10 cellular contexts compared by ENCODE assay signal in genomic region chr1:28983509-28984310, GRCh38.
A peak's percentile ranks its signal among the peaks of the same experiment; 100 is the strongest.
DNase-seq lines count a peak whose midpoint lies in the region; ATAC-seq, FAIRE-seq and TF ChIP-seq lines count a peak whose summit lies in the region.
"Had no signal": no experiment of that assay in that cellular context is flagged by ENCODE, and none has a peak within 500 bp of the region (broad histone marks: within the 10 kb centered on the region; RNA-seq: fewer than 3 reads in every experiment).

No MANE protein-coding gene starts in this region.

- H3K4me1 Mint-ChIP-seq in activated naive CD8-positive, alpha-beta T cell (ENCODE audit: low read depth) = peaks cover 69% of the 10 kb centered on the region
- peaks cover 35% of the 10 kb centered on the region for H3K4me1 Mint-ChIP-seq in activated naive CD8-positive, alpha-beta T cell treated with anti-CD3 and anti-CD28 coated beads for 36 hours

- H3K4me3 ChIP-seq in H1 (ENCODE audit: extremely low read depth in 1 of 4, insufficient read depth in 2 of 4, low read depth in 3 of 4, low read length in 4 of 4) (no peak overlapping the region), HepG2 (replicated peaks in 1 of 3; ENCODE audit: insufficient read depth in 1 of 3, low read depth in 2 of 3, low read length in 3 of 3) (peak overlapping the region; percentile 1 to 33 (median 29); a peak in 4 of 6 replicates), upper lobe of right lung (no peak overlapping the region)

- H3K27me3 Mint-ChIP-seq in activated naive CD8-positive, alpha-beta T cell = no peaks in the 10 kb centered on the region
- no peaks in the 10 kb centered on the region for H3K27me3 Mint-ChIP-seq in activated naive CD8-positive, alpha-beta T cell treated with anti-CD3 and anti-CD28 coated beads for 36 hours

- H2BK120ac ChIP-seq in H1 (replicated peaks; ENCODE audit: low read depth, low read length) = no peak overlapping the region

- H3K9me3 ChIP-seq in H1 (ENCODE audit: insufficient read depth in 2 of 2, low read depth in 1 of 2, low read length in 1 of 2) = no peaks in the 10 kb centered on the region
- no peaks in the 10 kb centered on the region for H3K9me3 ChIP-seq in HepG2 (ENCODE audit: low read length)
- H3K9me3 ChIP-seq in upper lobe of right lung = no peaks in the 10 kb centered on the region

- peak overlapping the region in 1 of 4 experiments; percentile 38; a peak in 1 of 7 replicates for H3K9ac ChIP-seq in H1 (replicated peaks in 1 of 4; ENCODE audit: extremely low read depth in 1 of 4, low read depth in 3 of 4, low read length in 3 of 4)
- peak overlapping the region; percentile 35 for H3K9ac ChIP-seq in HepG2 (ENCODE audit: insufficient read depth, low read depth, low read length)

- intact Hi-C loops in HepG2 (cut with micrococcal nuclease; ENCODE audit: unreplicated experiment) (loop anchor here (1.0 kb wide), 1 partner anchor 101 kb away; no protein-coding TSS in a partner anchor), upper lobe of right lung (cut with DNase I) (no loop called here)

- no TSS peak for BruUV-seq in HepG2 (replicated peaks; lab: Mats Ljungman, UMichigan)

- no peak overlapping the region for H3K23ac ChIP-seq in H1 (ENCODE audit: insufficient read length)

- no peak overlapping the region for H2AK5ac ChIP-seq in H1 (ENCODE audit: low read depth, low read length)

- TF ChIP-seq POLR2A in H1 (IDR thresholded peaks at IDR 0.05; ENCODE audit: control extremely low read depth in 1 of 2, low read depth in 2 of 2, low read length in 2 of 2) = no peak
- TF ChIP-seq POLR2A in HepG2 (IDR thresholded peaks at IDR 0.05; ENCODE audit: insufficient read depth in 1 of 2, low read depth in 2 of 2, low read length in 2 of 2) = no peak

- H3K4me2 ChIP-seq in H1 (ENCODE audit: insufficient read depth in 1 of 2, low read depth in 2 of 2, low read length in 2 of 2) (peak overlapping the region; percentile 22 to 36; a peak in 2 of 4 replicates), HepG2 (ENCODE audit: low read depth, low read length) (peak overlapping the region; percentile 74)

- H3K27ac ChIP-seq in H1 (ENCODE audit: low read depth, low read length) (0 out of 2 replicates have a peak overlapping the region, but pooled peaks have one; percentile 46), HepG2 (ENCODE audit: extremely low read length, insufficient read depth, low read length) (peak overlapping the region; percentile 22), upper lobe of right lung (peak overlapping the region; percentile 37)
- H3K27ac ChIP-seq: epithelial cell of prostate had no signal

- CTCF ChIA-PET in H1 (lab: Charles Lee; ENCODE audit: partially characterized antibody) (interaction anchor here (0.6 to 2.7 kb wide), 23 partner anchors 10 to 716 kb away, joined by 3 to 12 read pairs (median 3); no protein-coding TSS in a partner anchor), HepG2 (lab: Yijun Ruan, JAX; ENCODE audit: low intra/inter-chr PET ratio, low total read pairs) (interaction anchor here (0.6 to 2.3 kb wide), 2 partner anchors 51 to 102 kb away, joined by 3 to 12 read pairs; no protein-coding TSS in a partner anchor)

- 61% methylated on average over 15 of the region's 15 CpGs; no CpG with 5 or more reads in 1 of the 2 experiments for WGBS in H1 (ENCODE audit: extremely low coverage in 1 of 2, insufficient coverage in 1 of 2, insufficient read length in 1 of 2, insufficient replicate concordance in 2 of 2, low coverage in 1 of 2, low lambda C conversion rate in 2 of 2, missing lambda C conversion rate in 1 of 2), 2 experiments
- 5% methylated on average over 8 of the region's 15 CpGs for WGBS in HepG2 (ENCODE audit: low lambda C conversion rate)

- no peak overlapping the region for H3K56ac ChIP-seq in H1 (replicated peaks; ENCODE audit: insufficient read length, low read depth, low read length)

- ATAC-seq in HepG2 = peak; percentile 97
- peak; percentile 93 for ATAC-seq in upper lobe of right lung
- ATAC-seq in GM18870 (IDR thresholded peaks at IDR 0.05; ENCODE audit: unreplicated experiment) = no peak

- in situ Hi-C loops in HepG2 (cut with HindIII; ENCODE audit: extremely low pct_ligation_motif_present, low pct_unique_long_range_greater_than_20kb) = loop anchor here (10.0 kb wide), 1 partner anchor 99 kb away; no protein-coding TSS in a partner anchor

- H3K4me1 ChIP-seq in H1 (replicated peaks in 1 of 4; ENCODE audit: control insufficient read depth in 3 of 4, insufficient read depth in 4 of 4, low read length in 3 of 4) (peaks cover 2 to 7% (median 5%) of the 10 kb centered on the region in 4 experiments), HepG2 (ENCODE audit: insufficient read depth, low read length) (peaks cover 27% of the 10 kb centered on the region), upper lobe of right lung (no peaks in the 10 kb centered on the region)

- H3K23me2 ChIP-seq in H1 (ENCODE audit: low read depth, low read length) = no peaks in the 10 kb centered on the region

- H4K20me1 ChIP-seq in H1 (replicated peaks in 1 of 2; ENCODE audit: control insufficient read depth in 1 of 2, insufficient read depth in 2 of 2, low read length in 2 of 2) (no peaks in the 10 kb centered on the region), HepG2 (ENCODE audit: insufficient read depth, low read length) (no peaks in the 10 kb centered on the region)

- no peak overlapping the region for H4K8ac ChIP-seq in H1 (ENCODE audit: extremely low read depth, insufficient read depth, low read length)

- DNase-seq in activated naive CD8-positive, alpha-beta T cell treated with anti-CD3 and anti-CD28 coated beads for 36 hours = no peak
- DNase-seq in H1 (ENCODE audit: low read depth in 1 of 2, low spot score in 2 of 2) = peak in 1 of 2 experiments; percentile 58
- DNase-seq in HepG2 (ENCODE audit: low spot score) = peak; percentile 79
- DNase-seq in upper lobe of right lung = peak; percentile 79
- DNase-seq in NCI-H2081 treated with DMSO at 0.1 percent for 48 hours (lab: John Stamatoyannopoulos, UW) = no peak
- DNase-seq in NOMO-1 (lab: John Stamatoyannopoulos, UW; ENCODE audit: unreplicated experiment in 2 of 2) = no peak
- DNase-seq: activated T-cell treated with anti-CD3 and anti-CD28 coated beads, Interleukin-2, amount 50 U/mL, for 48 hours had no signal

- H2BK20ac ChIP-seq in H1 (ENCODE audit: low read length) = no peak overlapping the region

- no peak overlapping the region for H4K5ac ChIP-seq in H1 (ENCODE audit: insufficient read length, low read depth, low read length)

- H2BK15ac ChIP-seq in H1 (ENCODE audit: low read length) = no peak overlapping the region

- TF ChIP-seq CTCF in H1 (IDR thresholded peaks at IDR 0.05; ENCODE audit: control extremely low read depth in 1 of 3, insufficient read depth in 1 of 3, low read depth in 1 of 3, low read length in 3 of 3) (peak; percentile 35 to 53 (median 51)), HepG2 (CRISPR knock-in tag; IDR thresholded peaks at IDR 0.05) (peak; percentile 81), upper lobe of right lung (IDR thresholded peaks at IDR 0.05) (no peak)

- peaks cover 5% of the 10 kb centered on the region for H3K36me3 Mint-ChIP-seq in activated naive CD8-positive, alpha-beta T cell
- H3K36me3 Mint-ChIP-seq in activated naive CD8-positive, alpha-beta T cell treated with anti-CD3 and anti-CD28 coated beads for 36 hours = peaks cover 25% of the 10 kb centered on the region

- H2BK12ac ChIP-seq in H1 (ENCODE audit: low read depth, low read length) = no peak overlapping the region

- POLR2A ChIA-PET in H1 (lab: Charles Lee; ENCODE audit: partially characterized antibody) = interaction anchor here (0.6 to 1.1 kb wide), 3 partner anchors 67 to 203 kb away, joined by 3 to 5 read pairs (median 3); partner anchors contain the start of gene EPB41
- POLR2A ChIA-PET in HepG2 (lab: Yijun Ruan, JAX) = interaction anchor here (0.6 to 1.8 kb wide), 8 partner anchors 10 to 198 kb away, joined by 3 to 15 read pairs (median 6); partner anchors contain the start of genes EPB41 and SRSF4

- H2BK5ac ChIP-seq in H1 (ENCODE audit: low read depth, low read length) = peak overlapping the region; percentile 36; the same call in 1 of the 2 replicates

- H3K79me1 ChIP-seq in H1 (ENCODE audit: low read depth, low read length) = peaks cover 4% of the 10 kb centered on the region

- H3K14ac ChIP-seq in H1 (ENCODE audit: insufficient read length) = no peak overlapping the region

- H2AFZ ChIP-seq in H1 (ENCODE audit: low read length) = no peak overlapping the region
- no peak overlapping the region for H2AFZ ChIP-seq in HepG2 (ENCODE audit: low read length)

- H3K9me3 Mint-ChIP-seq in activated naive CD8-positive, alpha-beta T cell (ENCODE audit: low read depth) = no peaks in the 10 kb centered on the region
- H3K9me3 Mint-ChIP-seq in activated naive CD8-positive, alpha-beta T cell treated with anti-CD3 and anti-CD28 coated beads for 36 hours = peaks cover 3% of the 10 kb centered on the region

- FAIRE-seq in H1 (lab: Jason Lieb, UNC) (no peak), HepG2 (lab: Jason Lieb, UNC) (peak; percentile 57)

- H3K4me3 Mint-ChIP-seq in activated naive CD8-positive, alpha-beta T cell = no peak overlapping the region
- H3K4me3 Mint-ChIP-seq in activated naive CD8-positive, alpha-beta T cell treated with anti-CD3 and anti-CD28 coated beads for 36 hours = no peak overlapping the region

- H3K18ac ChIP-seq in H1 (ENCODE audit: extremely low read depth, low read length) = no peak overlapping the region

- H4K91ac ChIP-seq in H1 (replicated peaks; ENCODE audit: insufficient read length, low read length) = no peak overlapping the region

- no peaks in the 10 kb centered on the region; a peak in 1 of 8 replicates for H3K36me3 ChIP-seq in H1 (ENCODE audit: control insufficient read depth in 2 of 4, insufficient read depth in 4 of 4, low read length in 3 of 4)
- H3K36me3 ChIP-seq in HepG2 (replicated peaks in 1 of 2; ENCODE audit: control insufficient read depth in 1 of 2, insufficient read depth in 2 of 2, low read length in 2 of 2) = peaks cover 0 to 5% of the 10 kb centered on the region in 2 experiments; a peak in 1 of 5 replicates
- H3K36me3 ChIP-seq in upper lobe of right lung = no peaks in the 10 kb centered on the region

- TF ChIP-seq RAD21 in H1 (IDR thresholded peaks at IDR 0.05 in 1 of 2, conservative IDR thresholded peaks at IDR 0.05 in 1 of 2; ENCODE audit: low read depth in 2 of 2, low read length in 2 of 2) = peak; percentile 39 to 50
- TF ChIP-seq RAD21 in HepG2 (CRISPR knock-in tag; IDR thresholded peaks at IDR 0.05) = peak; percentile 31; the same call in 1 of the 2 replicates

- H3K27ac Mint-ChIP-seq in activated naive CD8-positive, alpha-beta T cell = peak overlapping the region; percentile 74
- no peak overlapping the region for H3K27ac Mint-ChIP-seq in activated naive CD8-positive, alpha-beta T cell treated with anti-CD3 and anti-CD28 coated beads for 36 hours

- TF ChIP-seq EP300 in H1 (IDR thresholded peaks at IDR 0.05; ENCODE audit: borderline replicate concordance in 1 of 2, low read depth in 2 of 2, low read length in 2 of 2) (no peak), HepG2 (IDR thresholded peaks at IDR 0.05; ENCODE audit: low read depth in 2 of 2, low read length in 2 of 2) (0 out of 4 replicates have a peak, but pooled peaks of 1 of the 2 experiments have one; percentile 14), HepG2 (CRISPR knock-in tag; IDR thresholded peaks at IDR 0.05; ENCODE audit: borderline replicate concordance) (no peak)

- H3K27me3 ChIP-seq in H1 (replicated peaks in 1 of 4; ENCODE audit: control insufficient read depth in 3 of 4, extremely low read depth in 1 of 4, insufficient read depth in 3 of 4, low read length in 3 of 4) (no peaks in the 10 kb centered on the region), HepG2 (ENCODE audit: control insufficient read depth in 1 of 2, insufficient read depth in 2 of 2, low read length in 2 of 2) (no peaks in the 10 kb centered on the region), upper lobe of right lung (no peaks in the 10 kb centered on the region)

- H3K4ac ChIP-seq in H1 (replicated peaks; ENCODE audit: insufficient read length, low read depth, low read length) = no peak overlapping the region

- H3K79me2 ChIP-seq in H1 (ENCODE audit: control insufficient read depth in 1 of 2, insufficient read depth in 2 of 2, low read length in 2 of 2) (peaks cover 0 to 23% of the 10 kb centered on the region in 2 experiments; a peak in 2 of 4 replicates), HepG2 (ENCODE audit: insufficient read depth, low read length) (peaks cover 4% of the 10 kb centered on the region)

Comparison
In these comparisons a context has a peak if more than half of its experiments do, and no peak if none do; other contexts are left out.
1. DNase-seq: peak in HepG2 (single experiment) and upper lobe of right lung (single experiment); none in activated naive CD8-positive, alpha-beta T cell treated with anti-CD3 and anti-CD28 coated beads for 36 hours (single experiment), NCI-H2081 treated with DMSO at 0.1 percent for 48 hours (single experiment) and NOMO-1 (0 of 2).
2. H3K4me3 ChIP-seq: peak in HepG2 (3 of 3); none in H1 (0 of 4) and upper lobe of right lung (single experiment).
3. Peak in every context shown above with its lines, with median percentiles within 50 percentile points of each other: H3K27ac ChIP-seq.